30 cellular contexts compared by ENCODE assay signal in the genomic region with DNA sequence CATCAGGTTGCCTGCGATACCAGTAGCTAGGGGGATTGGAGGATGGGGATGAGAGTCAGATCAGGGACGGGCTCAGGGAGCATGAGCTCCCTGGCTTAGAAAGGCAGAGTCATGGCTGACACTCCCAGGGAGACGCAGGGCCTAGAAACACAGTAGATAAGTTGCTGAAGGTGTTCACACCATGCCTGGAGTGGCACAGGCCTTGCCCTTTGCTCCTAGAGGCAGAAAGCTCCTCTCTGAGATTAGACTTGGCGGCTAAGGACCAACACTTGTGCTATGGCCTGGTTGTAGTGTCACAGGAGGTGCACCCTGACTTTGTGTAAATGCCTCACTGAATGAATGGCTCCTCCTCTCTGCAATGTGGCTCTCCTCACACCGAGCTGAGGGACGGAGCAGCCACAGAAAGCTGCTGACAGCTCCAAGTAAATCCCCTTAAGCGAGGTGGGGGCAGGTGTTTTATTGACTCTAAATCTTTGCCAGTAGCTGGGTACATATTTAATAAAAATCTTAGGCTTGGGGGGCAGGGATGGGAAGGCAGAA. TPM values are rescaled to one million over a fixed set of nuclear protein-coding genes. Genes with fewer than 3 reads are reported as not detected.
DNase-seq lines count a peak whose midpoint lies in the region; ATAC-seq and TF ChIP-seq lines count a peak whose summit lies in the region.
"Had no signal": no experiment of that assay in that cellular context is flagged by ENCODE, and none has a peak within 500 bp of the region (broad histone marks: within the 10 kb centered on the region; RNA-seq: fewer than 3 reads in every experiment).

No MANE protein-coding gene starts in this region.

- no peak overlapping the region for H2BK15ac ChIP-seq in IMR-90 (ENCODE audit: low read depth, low read length)

- no peak overlapping the region for H2AK9ac ChIP-seq in IMR-90 (replicated peaks; ENCODE audit: low read depth, low read length, poor library complexity)

- in situ Hi-C loops in IMR-90 (cut with MboI; ENCODE audit: low sequenced_read_pairs) = no loop called here
- in situ Hi-C loops in KBM-7 (cut with MboI; ENCODE audit: low pct_unique_long_range_greater_than_20kb, low sequenced_read_pairs) = no loop called here

- peaks cover 3% of the 10 kb centered on the region for H3K9me3 Mint-ChIP-seq in endodermal cell
- H3K9me3 Mint-ChIP-seq in osteocyte (ENCODE audit: unreplicated experiment) = no peaks in the 10 kb centered on the region
- H3K9me3 Mint-ChIP-seq: HFFc6 had no signal

- no peak overlapping the region for H2BK120ac ChIP-seq in IMR-90 (ENCODE audit: low read depth, low read length)

- 49% methylated on average over 3 of the region's 7 CpGs; no CpG with 5 or more reads in 1 of the 2 experiments for WGBS in IMR-90 (ENCODE audit: extremely low coverage in 2 of 2, insufficient read length in 1 of 2), 2 experiments
- WGBS in endodermal cell (ENCODE audit: insufficient coverage in 1 of 2, insufficient read length in 1 of 2), 2 experiments = 60 to 73% methylated on average over 2 to 7 of the region's 7 CpGs

- H3K4me3 Mint-ChIP-seq in endodermal cell = no peak overlapping the region
- no peak overlapping the region for H3K4me3 Mint-ChIP-seq in osteocyte (ENCODE audit: unreplicated experiment)
- H3K4me3 Mint-ChIP-seq: CD4-positive, alpha-beta memory T cell; HFFc6 had no signal

- no peak overlapping the region for H2BK20ac ChIP-seq in IMR-90 (ENCODE audit: low read depth, low read length)

- no peak overlapping the region for H2BK5ac ChIP-seq in IMR-90 (ENCODE audit: low read depth, low read length, poor library complexity, severe bottlenecking)

- H3K56ac ChIP-seq in IMR-90 (ENCODE audit: extremely low read depth, insufficient read depth, low read length) = no peak overlapping the region

- H2AFZ ChIP-seq in IMR-90 (replicated peaks; ENCODE audit: low read length, poor library complexity) = peak overlapping the region; percentile 29
- H2AFZ ChIP-seq: GM23248 had no signal

- H3K27ac Mint-ChIP-seq in endodermal cell (peak overlapping the region; percentile 64), osteocyte (ENCODE audit: unreplicated experiment) (no peak overlapping the region)
- H3K27ac Mint-ChIP-seq: CD4-positive, alpha-beta memory T cell; HFFc6 had no signal

- H3K79me1 ChIP-seq in IMR-90 (ENCODE audit: low read depth in 1 of 2, low read length in 2 of 2) = no peaks in the 10 kb centered on the region

- H3K27me3 ChIP-seq in IMR-90 (ENCODE audit: control insufficient read depth, insufficient read depth, low read length) (peaks cover 7% of the 10 kb centered on the region), WERI-Rb-1 (ENCODE audit: insufficient read depth, low read depth, severe bottlenecking) (no peaks in the 10 kb centered on the region), endodermal cell (ENCODE audit: control insufficient read depth, insufficient read depth, low read length, poor library complexity, severe bottlenecking) (no peaks in the 10 kb centered on the region)
- H3K27me3 ChIP-seq: BLaER1 treated with 17β-estradiol and CSF1 and Interleukin-3, amounts not matched to agents 10 nM and 100 nM; SJSA1 had no signal

- no peak overlapping the region for H3K18ac ChIP-seq in IMR-90 (ENCODE audit: low read depth, low read length)

- H4K8ac ChIP-seq in IMR-90 (ENCODE audit: low read depth in 2 of 2, low read length in 2 of 2) = no peak overlapping the region

- no peak for TF ChIP-seq RAD21 in IMR-90 (IDR thresholded peaks at IDR 0.05; ENCODE audit: low read length)

- no peak for TF ChIP-seq POLR2A in IMR-90 (IDR thresholded peaks at IDR 0.05; ENCODE audit: low read depth, low read length)

- H3K4me3 ChIP-seq in IMR-90 (ENCODE audit: insufficient read depth, low read depth, low read length) (no peak overlapping the region), WERI-Rb-1 (ENCODE audit: low read depth, low read length) (no peak overlapping the region), endodermal cell (ENCODE audit: low read length) (no peak overlapping the region)
- H3K4me3 ChIP-seq: A549; BLaER1 treated with 17β-estradiol and CSF1 and Interleukin-3, amounts not matched to agents 10 nM and 100 nM; GM12878; GM23248; HAP-1; SJSA1 had no signal

- H3K9ac ChIP-seq in IMR-90 (ENCODE audit: low read depth, low read length) (no peak overlapping the region), endodermal cell (ENCODE audit: extremely low read depth, low read length, poor library complexity, severe bottlenecking) (no peak overlapping the region)
- H3K9ac ChIP-seq: BLaER1 treated with 17β-estradiol and CSF1 and Interleukin-3, amounts not matched to agents 10 nM and 100 nM; GM23248 had no signal

- H4K20me1 ChIP-seq in IMR-90 (ENCODE audit: insufficient read depth, low read length) = no peaks in the 10 kb centered on the region
- H4K20me1 ChIP-seq: BLaER1 treated with 17β-estradiol and CSF1 and Interleukin-3, amounts not matched to agents 10 nM and 100 nM had no signal

- H3K36me3 Mint-ChIP-seq in endodermal cell (ENCODE audit: low read depth) (no peaks in the 10 kb centered on the region), osteocyte (ENCODE audit: unreplicated experiment) (no peaks in the 10 kb centered on the region)
- H3K36me3 Mint-ChIP-seq: CD4-positive, alpha-beta memory T cell had no signal

- DNase-seq in IMR-90 = no peak
- peak; percentile 68 for DNase-seq in WERI-Rb-1
- peak; percentile 48 for DNase-seq in endodermal cell
- DNase-seq in osteocyte (ENCODE audit: extremely low spot score, unreplicated experiment) = peak; percentile 71
- DNase-seq in KBM-7 = no peak
- no peak for DNase-seq in DMS153 treated with DMSO at 0.1 percent for 48 hours (lab: John Stamatoyannopoulos, UW; ENCODE audit: unreplicated experiment)
- DNase-seq: AML-193; CD4-positive, alpha-beta memory T cell; COR-L47; DMS79; EL; GDM1; GM23248; HFFc6; Kasumi-1; NCI-H1092 treated with DMSO at 0.1 percent for 48 hours; NCI-H1436; NCI-H187; NCI-H2081 treated with DMSO at 0.1 percent for 48 hours; NCI-H2171; NCI-H226; NCI-H510A treated with DMSO at 0.1 percent for 48 hours; PC-3 had no signal

- no peak overlapping the region for H3K4ac ChIP-seq in IMR-90 (ENCODE audit: low read depth, low read length)

- intact Hi-C loops in IMR-90 (cut with micrococcal nuclease) = no loop called here

- H4K91ac ChIP-seq in IMR-90 (ENCODE audit: insufficient read depth, low read depth, low read length) = no peak overlapping the region

- H3K27ac ChIP-seq in IMR-90 (ENCODE audit: insufficient read depth, low read length) = no peak overlapping the region
- peak overlapping the region; percentile 55 for H3K27ac ChIP-seq in WERI-Rb-1
- H3K27ac ChIP-seq in endodermal cell (ENCODE audit: low read depth, low read length) = peak overlapping the region; percentile 58
- H3K27ac ChIP-seq: A549; BLaER1 treated with 17β-estradiol and CSF1 and Interleukin-3, amounts not matched to agents 10 nM and 100 nM; GM23248; HL-60; SJSA1 had no signal

- H3K36me3 ChIP-seq in IMR-90 (ENCODE audit: control insufficient read depth, insufficient read depth, low read length) (no peaks in the 10 kb centered on the region), WERI-Rb-1 (no peaks in the 10 kb centered on the region), endodermal cell (ENCODE audit: control insufficient read depth, insufficient read depth, low read length) (no peaks in the 10 kb centered on the region)
- H3K36me3 ChIP-seq: BLaER1 treated with 17β-estradiol and CSF1 and Interleukin-3, amounts not matched to agents 10 nM and 100 nM; HAP-1; SJSA1 had no signal

- no TSS peak for BruUV-seq in IMR-90 (replicated peaks; lab: Mats Ljungman, UMichigan)

- no peak overlapping the region for H3K4me2 ChIP-seq in IMR-90 (ENCODE audit: low read depth, low read length)
- H3K4me2 ChIP-seq: A549; BLaER1 treated with 17β-estradiol and CSF1 and Interleukin-3, amounts not matched to agents 10 nM and 100 nM had no signal

- H2AK5ac ChIP-seq in IMR-90 (ENCODE audit: low read depth, low read length) = no peak overlapping the region

- no peaks in the 10 kb centered on the region for H3K9me3 ChIP-seq in IMR-90 (ENCODE audit: control insufficient read depth, insufficient read depth, low read length)
- no peaks in the 10 kb centered on the region for H3K9me3 ChIP-seq in WERI-Rb-1 (ENCODE audit: severe bottlenecking)
- peaks cover 11% of the 10 kb centered on the region for H3K9me3 ChIP-seq in endodermal cell (ENCODE audit: control insufficient read depth, low read length)
- H3K9me3 ChIP-seq: A549, HAP-1, SJSA1 had no signal

- H3K27me3 Mint-ChIP-seq in endodermal cell (ENCODE audit: insufficient read depth) = no peaks in the 10 kb centered on the region
- H3K27me3 Mint-ChIP-seq in osteocyte (ENCODE audit: unreplicated experiment) = peaks cover 7% of the 10 kb centered on the region

- H3K4me1 ChIP-seq in IMR-90 (ENCODE audit: control insufficient read depth, insufficient read depth, low read length) (no peaks in the 10 kb centered on the region), endodermal cell (ENCODE audit: control insufficient read depth, insufficient read depth, low read length) (peaks cover 11% of the 10 kb centered on the region)
- H3K4me1 ChIP-seq: A549; BLaER1 treated with 17β-estradiol and CSF1 and Interleukin-3, amounts not matched to agents 10 nM and 100 nM; HAP-1; SJSA1 had no signal

- POLR2A ChIA-PET in IMR-90 (lab: Charles Lee; ENCODE audit: unreplicated experiment) = no interaction called here

- CTCF ChIA-PET in IMR-90 (lab: Yijun Ruan, JAX) = no interaction called here

- dilution Hi-C loops in IMR-90 (cut with HindIII; ENCODE audit: low sequenced_read_pairs, unreplicated experiment) = no loop called here

- H4K5ac ChIP-seq in IMR-90 (ENCODE audit: low read depth, low read length) = no peak overlapping the region

- H3K9me1 ChIP-seq in IMR-90 (ENCODE audit: insufficient read depth, low read length) = no peaks in the 10 kb centered on the region

- no peak for ATAC-seq in IMR-90 (ENCODE audit: low read depth)
- no peak for ATAC-seq in HG03280 (IDR thresholded peaks at IDR 0.05; ENCODE audit: unreplicated experiment)
- ATAC-seq: A549, GM12878, PC-3 had no signal

- no peak overlapping the region for H3K23ac ChIP-seq in IMR-90 (ENCODE audit: low read depth, low read length)

- TF ChIP-seq CTCF in IMR-90 (conservative IDR thresholded peaks at IDR 0.05; ENCODE audit: low read depth, low read length) (no peak), WERI-Rb-1 (IDR thresholded peaks at IDR 0.05; ENCODE audit: low read depth, low read length) (no peak), endodermal cell (conservative IDR thresholded peaks at IDR 0.05) (no peak), osteocyte (IDR thresholded peaks at IDR 0.05) (no peak)

- no peak overlapping the region for H3K14ac ChIP-seq in IMR-90 (replicated peaks; ENCODE audit: low read depth, low read length)

- H3K4me1 Mint-ChIP-seq in endodermal cell = peaks cover 18% of the 10 kb centered on the region
- H3K4me1 Mint-ChIP-seq in osteocyte (ENCODE audit: unreplicated experiment) = peaks cover 9% of the 10 kb centered on the region

TF ChIP-seq in IMR-90, 13 proteins besides CTCF, POLR2A, EP300 and RAD21 (continues in another document):
- TF ChIP-seq MAFK (IDR thresholded peaks at IDR 0.05; ENCODE audit: low read depth, low read length) = no peak

RNA-seq across cellular contexts. Expression of gene SIAH3, which starts 55.1 kb away (rescaled TPM):
- total RNA-seq in IMR-90 (2012; rRNA removed) (not detected in 2 replicates), endodermal cell (not detected), osteocyte (not detected in 2 replicates)
- under 0.01 TPM in 1 of 2 replicates, not detected in the other for polyA plus RNA-seq in IMR-90 (2012; rRNA removed)
- polyA plus RNA-seq in IMR-90 (2012; cell fraction: cytosol; rRNA removed) = not detected in 2 replicates
- polyA plus RNA-seq in IMR-90 (2012; cell fraction: nucleus; rRNA removed; ENCODE audit: low replicate concordance) = not detected in 2 replicates
- polyA plus RNA-seq in endodermal cell (2013, experiment 1 of 2) = 0.21 TPM
- 0.12 TPM for polyA plus RNA-seq in endodermal cell (2013, experiment 2 of 2)
- total RNA-seq: GM12878, GM23248, HFFc6, PC-3 had no signal
- polyA plus RNA-seq: A549, GM12878, GM23248 had no signal

Comparison
In these comparisons a context has a peak if more than half of its experiments do, and no peak if none do; other contexts are left out.
1. DNase-seq: peak in WERI-Rb-1 (single experiment), endodermal cell (single experiment) and osteocyte (single experiment); none in IMR-90 (single experiment), KBM-7 (single experiment) and DMS153 treated with DMSO at 0.1 percent for 48 hours (single experiment).